In the genomic region with DNA sequence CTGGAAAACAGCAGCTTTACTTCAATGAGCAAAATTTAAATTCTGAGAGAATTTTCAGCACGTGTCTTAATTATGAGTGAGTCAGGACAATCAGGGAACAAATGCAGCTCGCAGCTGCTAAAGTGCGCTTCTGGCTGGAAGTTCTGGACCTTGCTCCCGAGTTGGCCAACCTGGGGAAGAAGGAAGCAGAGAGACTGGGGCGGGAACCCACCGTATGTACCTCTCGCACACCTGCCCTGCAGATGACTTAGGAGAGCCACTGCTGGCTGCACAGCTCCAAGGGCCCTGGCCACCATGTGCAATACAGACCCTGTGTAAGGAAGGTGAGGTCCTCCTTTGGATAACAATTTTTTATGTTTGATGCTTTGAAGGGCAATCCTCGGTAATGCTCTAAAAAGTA, we compare ENCODE assay signal across 14 cellular contexts. TPM values are rescaled to one million over a fixed set of nuclear protein-coding genes. Genes with fewer than 3 reads are reported as not detected.
"Had no signal": no experiment of that assay in that cellular context is flagged by ENCODE, and none has a peak within 500 bp of the region (broad histone marks: within the 10 kb centered on the region; RNA-seq: fewer than 3 reads in every experiment).

No MANE protein-coding gene starts in this region.

- H3K9me3 ChIP-seq: gastrocnemius medialis, suprapubic skin, thyroid gland, upper lobe of left lung, uterus had no signal

- H3K4me3 ChIP-seq: coronary artery, gastrocnemius medialis, smooth muscle cell, suprapubic skin, thyroid gland, upper lobe of left lung, uterus had no signal

- H3K27me3 ChIP-seq: gastrocnemius medialis, suprapubic skin, thyroid gland, upper lobe of left lung, uterus had no signal

- H3K27ac ChIP-seq: coronary artery, gastrocnemius medialis, suprapubic skin, thyroid gland, upper lobe of left lung, uterus had no signal

- H3K4me1 ChIP-seq: suprapubic skin, thyroid gland, upper lobe of left lung had no signal

- DNase-seq: effector CD4-positive, alpha-beta T cell; gastrocnemius medialis; mammary epithelial cell; natural killer cell; stimulated activated CD4-positive, alpha-beta T cell treated with anti-CD3 and anti-CD28 coated beads, Interleukin-2, amount 100 ng/mL, for 48 hours; stimulated activated naive CD8-positive, alpha-beta T cell treated with anti-CD3 and anti-CD28 coated beads, Interleukin-15, Interleukin-2, amounts not matched to agents 100 U/mL and 50 U/mL, for 24 hours; thyroid gland; upper lobe of left lung; uterus had no signal

- H3K36me3 ChIP-seq: gastrocnemius medialis, suprapubic skin, thyroid gland, upper lobe of left lung, uterus had no signal

- ATAC-seq: gastrocnemius medialis; natural killer cell; stimulated activated naive CD8-positive, alpha-beta T cell treated with anti-CD3 and anti-CD28 coated beads, Interleukin-15, Interleukin-2, amounts not matched to agents 100 U/mL and 50 U/mL, for 24 hours had no signal

RNA-seq across cellular contexts. Expression of gene REEP1, which starts 42.4 kb away (rescaled TPM):
- total RNA-seq: fibroblast of lung, osteocyte, smooth muscle cell had no signal
- polyA plus RNA-seq: smooth muscle cell had no signal
